13 cellular contexts compared by ENCODE assay signal in genomic region chr1:28173980-28174297, GRCh38. TPM values are rescaled to one million over a fixed set of nuclear protein-coding genes. Genes with fewer than 3 reads are reported as not detected.
DNase-seq lines count a peak whose midpoint lies in the region; ATAC-seq and TF ChIP-seq lines count a peak whose summit lies in the region.
"Had no signal": no experiment of that assay in that cellular context is flagged by ENCODE, and none has a peak within 500 bp of the region (broad histone marks: within the 10 kb centered on the region; RNA-seq: fewer than 3 reads in every experiment).

No MANE protein-coding gene starts in this region.

- DNase-seq in activated CD4-positive, alpha-beta T cell treated with anti-CD3 and anti-CD28 coated beads, Interleukin-2, amount 10 ng/mL, durations not matched to agents 24 days and 14 days, result no peak
- DNase-seq in activated CD4-positive, alpha-beta T cell treated with anti-CD3 and anti-CD28 coated beads for 4 hours, result no peak
- DNase-seq in choroid plexus epithelial cell (ENCODE audit: low read depth), result peak; percentile 42
- no peak for DNase-seq in memory B cell (ENCODE audit: low spot score in 2 of 2)
- DNase-seq in glomerular visceral epithelial cell (ENCODE audit: extremely low spot score), result no peak
- DNase-seq in stimulated activated CD4-positive, alpha-beta T cell treated with anti-CD3 and anti-CD28 coated beads, Interleukin-1b, Interleukin-23, amount 100 ng/mL, for 48 hours, result no peak
- DNase-seq in activated naive CD8-positive, alpha-beta T cell treated with anti-CD3 and anti-CD28 coated beads for 36 hours, result no peak
- DNase-seq: activated CD4-positive, CD25-positive, alpha-beta regulatory T cell treated with anti-CD3 and anti-CD28 coated beads, Interleukin-2, amount 50 U/mL, for 72 hours; activated naive CD4-positive, alpha-beta T cell treated with anti-CD3 and anti-CD28 coated beads for 36 hours; GDM1; NCI-H2029 had no signal

- H3K4me3 Mint-ChIP-seq in activated CD4-positive, alpha-beta T cell treated with anti-CD3 and anti-CD28 coated beads, Interleukin-2, amount 10 ng/mL, durations not matched to agents 24 days and 14 days, result peak overlapping the region; percentile 36
- H3K4me3 Mint-ChIP-seq in memory B cell, result peak overlapping the region; percentile 63
- H3K4me3 Mint-ChIP-seq in activated naive CD8-positive, alpha-beta T cell treated with anti-CD3 and anti-CD28 coated beads for 36 hours, result no peak overlapping the region
- H3K4me3 Mint-ChIP-seq: activated naive CD4-positive, alpha-beta T cell treated with anti-CD3 and anti-CD28 coated beads for 36 hours had no signal

- intact Hi-C loops in activated CD4-positive, alpha-beta T cell treated with anti-CD3 and anti-CD28 coated beads, Interleukin-2, amount 10 ng/mL, durations not matched to agents 24 days and 14 days (cut with micrococcal nuclease), result no loop called here

- no peaks in the 10 kb centered on the region for H3K9me3 Mint-ChIP-seq in activated CD4-positive, alpha-beta T cell treated with anti-CD3 and anti-CD28 coated beads, Interleukin-2, amount 10 ng/mL, durations not matched to agents 24 days and 14 days
- H3K9me3 Mint-ChIP-seq in memory B cell, result no peaks in the 10 kb centered on the region
- H3K9me3 Mint-ChIP-seq in activated naive CD8-positive, alpha-beta T cell treated with anti-CD3 and anti-CD28 coated beads for 36 hours, result no peaks in the 10 kb centered on the region
- H3K9me3 Mint-ChIP-seq: activated naive CD4-positive, alpha-beta T cell treated with anti-CD3 and anti-CD28 coated beads for 36 hours had no signal

- TF ChIP-seq CTCF in choroid plexus epithelial cell (conservative IDR thresholded peaks at IDR 0.05; ENCODE audit: low read depth, low read length), result no peak

- no peaks in the 10 kb centered on the region for H3K36me3 Mint-ChIP-seq in activated CD4-positive, alpha-beta T cell treated with anti-CD3 and anti-CD28 coated beads, Interleukin-2, amount 10 ng/mL, durations not matched to agents 24 days and 14 days (ENCODE audit: low read depth)
- no peaks in the 10 kb centered on the region for H3K36me3 Mint-ChIP-seq in memory B cell
- no peaks in the 10 kb centered on the region for H3K36me3 Mint-ChIP-seq in activated naive CD8-positive, alpha-beta T cell treated with anti-CD3 and anti-CD28 coated beads for 36 hours

- H3K27ac ChIP-seq in temporal lobe (ENCODE audit: low read depth, low read length), result peak overlapping the region; percentile 47
- H3K27ac ChIP-seq: A549 had no signal

- H3K27me3 Mint-ChIP-seq in activated CD4-positive, alpha-beta T cell treated with anti-CD3 and anti-CD28 coated beads, Interleukin-2, amount 10 ng/mL, durations not matched to agents 24 days and 14 days, result peaks cover 60% of the 10 kb centered on the region
- no peaks in the 10 kb centered on the region for H3K27me3 Mint-ChIP-seq in memory B cell
- peaks cover 54% of the 10 kb centered on the region for H3K27me3 Mint-ChIP-seq in activated naive CD8-positive, alpha-beta T cell treated with anti-CD3 and anti-CD28 coated beads for 36 hours

- H3K4me1 Mint-ChIP-seq in activated CD4-positive, alpha-beta T cell treated with anti-CD3 and anti-CD28 coated beads, Interleukin-2, amount 10 ng/mL, durations not matched to agents 24 days and 14 days, result peaks cover 39% of the 10 kb centered on the region
- peaks cover 64% of the 10 kb centered on the region for H3K4me1 Mint-ChIP-seq in memory B cell
- peaks cover 31% of the 10 kb centered on the region for H3K4me1 Mint-ChIP-seq in activated naive CD8-positive, alpha-beta T cell treated with anti-CD3 and anti-CD28 coated beads for 36 hours

- H3K4me3 ChIP-seq in choroid plexus epithelial cell (ENCODE audit: low read depth, low read length), result no peak overlapping the region
- H3K4me3 ChIP-seq: A549 had no signal

- ATAC-seq in memory B cell (ENCODE audit: low read depth), result no peak

- H3K27ac Mint-ChIP-seq in activated CD4-positive, alpha-beta T cell treated with anti-CD3 and anti-CD28 coated beads, Interleukin-2, amount 10 ng/mL, durations not matched to agents 24 days and 14 days, result peak overlapping the region; percentile 56
- H3K27ac Mint-ChIP-seq in memory B cell, result peak overlapping the region; percentile 14
- H3K27ac Mint-ChIP-seq in activated naive CD8-positive, alpha-beta T cell treated with anti-CD3 and anti-CD28 coated beads for 36 hours, result no peak overlapping the region
- H3K27ac Mint-ChIP-seq: activated naive CD4-positive, alpha-beta T cell treated with anti-CD3 and anti-CD28 coated beads for 36 hours had no signal

RNA-seq across cellular contexts. Expression of gene PTAFR, which starts 2.6 kb away (rescaled TPM):
- 0.40 and 0.57 TPM in 2 replicates for total RNA-seq in activated CD4-positive, alpha-beta T cell treated with anti-CD3 and anti-CD28 coated beads, Interleukin-2, amount 10 ng/mL, durations not matched to agents 24 days and 14 days
- total RNA-seq in temporal lobe, result 0.74 TPM
- total RNA-seq in activated naive CD8-positive, alpha-beta T cell treated with anti-CD3 and anti-CD28 coated beads for 36 hours, result under 1 TPM; 0.22 to 0.29 TPM

RNA-seq across cellular contexts. Expression of gene DNAJC8, which starts 58.9 kb away (rescaled TPM):
- total RNA-seq in activated CD4-positive, alpha-beta T cell treated with anti-CD3 and anti-CD28 coated beads, Interleukin-2, amount 10 ng/mL, durations not matched to agents 24 days and 14 days, result 98.4 and 103 TPM in 2 replicates
- total RNA-seq in temporal lobe, result 27.5 TPM
- 100 to 1,000 TPM; 109 to 121 TPM for total RNA-seq in activated naive CD8-positive, alpha-beta T cell treated with anti-CD3 and anti-CD28 coated beads for 36 hours
